Comparison of ENCODE assay signal across 18 cellular contexts in genomic region chr10:44339218-44339617, GRCh38. TPM values are rescaled to one million over a fixed set of nuclear protein-coding genes. Genes with fewer than 3 reads are reported as not detected.
A peak's percentile ranks its signal among the peaks of the same experiment; 100 is the strongest.
DNase-seq lines count a peak whose midpoint lies in the region; ATAC-seq and TF ChIP-seq lines count a peak whose summit lies in the region.
"Had no signal": no experiment of that assay in that cellular context is flagged by ENCODE, and none has a peak within 500 bp of the region (broad histone marks: within the 10 kb centered on the region; RNA-seq: fewer than 3 reads in every experiment).

No MANE protein-coding gene starts in this region.

- H3K56ac ChIP-seq in mesendoderm (ENCODE audit: low read length), result no peak overlapping the region

- H4K5ac ChIP-seq in mesendoderm (ENCODE audit: low read length), result no peak overlapping the region

- H2BK15ac ChIP-seq in mesendoderm (replicated peaks; ENCODE audit: low read depth), result no peak overlapping the region

- H3K79me2 ChIP-seq in mesendoderm (ENCODE audit: control insufficient read depth, insufficient read depth, low read length), result no peaks in the 10 kb centered on the region

- TF ChIP-seq CTCF in HEK293 (tag by site-specific recombination; IDR thresholded peaks at IDR 0.05), result peak; percentile 28; the same call in 1 of the 2 replicates
- TF ChIP-seq CTCF in coronary artery (IDR thresholded peaks at IDR 0.05), result no peak

- no peaks in the 10 kb centered on the region for H3K79me1 ChIP-seq in mesendoderm (ENCODE audit: low read length)

- no peak overlapping the region for H3K4me2 ChIP-seq in mesendoderm (ENCODE audit: low read length)

- H3K4me3 ChIP-seq in HEK293 (ENCODE audit: low read depth, low read length) (no peak overlapping the region), coronary artery (no peak overlapping the region), mesendoderm (ENCODE audit: low read length) (no peak overlapping the region)
- H3K4me3 ChIP-seq: esophagus muscularis mucosa, GM23248 had no signal

- H3K27ac ChIP-seq in HEK293 (ENCODE audit: extremely low read depth, low read depth, low read length), result no peak overlapping the region
- no peak overlapping the region for H3K27ac ChIP-seq in coronary artery
- H3K27ac ChIP-seq in mesendoderm (ENCODE audit: low read depth, low read length), result no peak overlapping the region
- H3K27ac ChIP-seq: esophagus muscularis mucosa, GM23248, neutrophil, VCaP had no signal

- DNase-seq in ELF-1 (ENCODE audit: low read depth, low spot score) (peak; percentile 53), coronary artery (ENCODE audit: low spot score) (peak; percentile 46), mesendoderm (peak; percentile 53), NCI-H2227 treated with DMSO at 0.1 percent for 48 hours (lab: John Stamatoyannopoulos, UW) (no peak), NCI-H748 (lab: John Stamatoyannopoulos, UW; ENCODE audit: unreplicated experiment) (no peak)
- DNase-seq: activated CD4-positive, alpha-beta memory T cell treated with anti-CD3 and anti-CD28 coated beads for 36 hours; activated naive CD8-positive, alpha-beta T cell treated with anti-CD3 and anti-CD28 coated beads for 36 hours; AML-193; GM23248; NCI-H1436 treated with DMSO at 0.1 percent for 48 hours; NCI-H226; T-cell had no signal

- H3K9ac ChIP-seq in mesendoderm (ENCODE audit: low read length), result no peak overlapping the region
- H3K9ac ChIP-seq: GM23248 had no signal

- no peaks in the 10 kb centered on the region for H3K9me3 ChIP-seq in HEK293 (ENCODE audit: control insufficient read depth, insufficient read depth, low read depth, low read length)
- H3K9me3 ChIP-seq: Caco-2, esophagus muscularis mucosa, neutrophil had no signal

- no peak overlapping the region for H2BK120ac ChIP-seq in mesendoderm (ENCODE audit: low read depth, low read length)

- POLR2A ChIA-PET in HEK293 (lab: Yijun Ruan, JAX), result no interaction called here

- CTCF ChIA-PET in HEK293 (lab: Yijun Ruan, JAX), result interaction anchor here (0.6 to 1.9 kb wide), 4 partner anchors 25 to 753 kb away, joined by 3 to 5 read pairs (median 3); no protein-coding TSS in a partner anchor

- no peak overlapping the region for H3K18ac ChIP-seq in mesendoderm (ENCODE audit: low read length)

- H3K27me3 ChIP-seq in mesendoderm (ENCODE audit: insufficient read depth, low read length, poor library complexity), result no peaks in the 10 kb centered on the region
- H3K27me3 ChIP-seq: esophagus muscularis mucosa, neutrophil had no signal

- H3K23ac ChIP-seq in mesendoderm (ENCODE audit: low read length), result no peak overlapping the region

- ATAC-seq in GM18861 (IDR thresholded peaks at IDR 0.05; ENCODE audit: unreplicated experiment), result no peak
- ATAC-seq: T-cell had no signal

- no peak overlapping the region for H4K8ac ChIP-seq in mesendoderm (ENCODE audit: low read depth, low read length)

- WGBS in mesendoderm (ENCODE audit: extremely low coverage, insufficient coverage, low lambda C conversion rate), result no CpG with 5 or more reads among the region's 3 CpGs

- H3K36me3 ChIP-seq in HEK293 (ENCODE audit: control insufficient read depth in 2 of 2, insufficient read depth in 1 of 2, low read length in 2 of 2) (no peaks in the 10 kb centered on the region), mesendoderm (ENCODE audit: control insufficient read depth, insufficient read depth, low read length) (no peaks in the 10 kb centered on the region)
- H3K36me3 ChIP-seq: esophagus muscularis mucosa, neutrophil had no signal

- H2AK5ac ChIP-seq in mesendoderm (ENCODE audit: low read length), result no peak overlapping the region

- no peak overlapping the region for H2BK5ac ChIP-seq in mesendoderm (ENCODE audit: low read length)

- peaks cover 11% of the 10 kb centered on the region for H3K4me1 ChIP-seq in HEK293 (ENCODE audit: control insufficient read depth, insufficient read depth, low read length)
- H3K4me1 ChIP-seq in mesendoderm (ENCODE audit: control insufficient read depth, low read depth, low read length), result no peaks in the 10 kb centered on the region
- H3K4me1 ChIP-seq: Caco-2 had no signal

- H3K4ac ChIP-seq in mesendoderm (ENCODE audit: low read depth, low read length), result no peak overlapping the region

TF ChIP-seq in HEK293, 187 proteins besides CTCF, POLR2A, EP300 and RAD21 (continues in another document):
- TF ChIP-seq GLI4 (tag by site-specific recombination; IDR thresholded peaks at IDR 0.05), result no peak
- no peak for TF ChIP-seq ZBTB21 (tag by site-specific recombination; IDR thresholded peaks at IDR 0.05)
- TF ChIP-seq ZNF239 (tag by site-specific recombination; IDR thresholded peaks at IDR 0.05), result no peak
- TF ChIP-seq ZNF19 (tag by site-specific recombination; IDR thresholded peaks at IDR 0.05; ENCODE audit: low read depth), result no peak
- no peak for TF ChIP-seq ZNF521 (tag by site-specific recombination; IDR thresholded peaks at IDR 0.05)
- TF ChIP-seq ZNF146 (tag by site-specific recombination; IDR thresholded peaks at IDR 0.05), result no peak
- no peak for TF ChIP-seq PRDM2 (tag by site-specific recombination; IDR thresholded peaks at IDR 0.05; ENCODE audit: borderline replicate concordance)
- TF ChIP-seq ZNF645 (tag by site-specific recombination; IDR thresholded peaks at IDR 0.05), result no peak
- no peak for TF ChIP-seq ZXDB (tag by site-specific recombination; IDR thresholded peaks at IDR 0.05)
- TF ChIP-seq ZNF16 (tag by site-specific recombination; IDR thresholded peaks at IDR 0.05; ENCODE audit: low read depth), result no peak
- no peak for TF ChIP-seq ZNF585B (tag by site-specific recombination; IDR thresholded peaks at IDR 0.05)
- no peak for TF ChIP-seq ZBTB48 (tag by site-specific recombination; IDR thresholded peaks at IDR 0.05)
- no peak for TF ChIP-seq ZNF501 (tag by site-specific recombination; IDR thresholded peaks at IDR 0.05)
- no peak for TF ChIP-seq ZNF398 (tag by site-specific recombination; IDR thresholded peaks at IDR 0.05)
- TF ChIP-seq ZNF660 (tag by site-specific recombination; IDR thresholded peaks at IDR 0.05), result no peak

RNA-seq across cellular contexts. Expression of gene CXCL12, which starts 45.7 kb away (rescaled TPM):
- 22.7 TPM for polyA plus RNA-seq in mesendoderm (2013, experiment 1 of 2)
- polyA plus RNA-seq in mesendoderm (2013, experiment 2 of 2), result 24.7 TPM

Comparison
In these comparisons a context has a peak if more than half of its experiments do, and no peak if none do; other contexts are left out.
1. DNase-seq: peak in ELF-1 (single experiment), coronary artery (single experiment) and mesendoderm (single experiment); none in NCI-H2227 treated with DMSO at 0.1 percent for 48 hours (single experiment) and NCI-H748 (single experiment).